ENCODE assay signal across 1 cellular context in the genomic region with DNA sequence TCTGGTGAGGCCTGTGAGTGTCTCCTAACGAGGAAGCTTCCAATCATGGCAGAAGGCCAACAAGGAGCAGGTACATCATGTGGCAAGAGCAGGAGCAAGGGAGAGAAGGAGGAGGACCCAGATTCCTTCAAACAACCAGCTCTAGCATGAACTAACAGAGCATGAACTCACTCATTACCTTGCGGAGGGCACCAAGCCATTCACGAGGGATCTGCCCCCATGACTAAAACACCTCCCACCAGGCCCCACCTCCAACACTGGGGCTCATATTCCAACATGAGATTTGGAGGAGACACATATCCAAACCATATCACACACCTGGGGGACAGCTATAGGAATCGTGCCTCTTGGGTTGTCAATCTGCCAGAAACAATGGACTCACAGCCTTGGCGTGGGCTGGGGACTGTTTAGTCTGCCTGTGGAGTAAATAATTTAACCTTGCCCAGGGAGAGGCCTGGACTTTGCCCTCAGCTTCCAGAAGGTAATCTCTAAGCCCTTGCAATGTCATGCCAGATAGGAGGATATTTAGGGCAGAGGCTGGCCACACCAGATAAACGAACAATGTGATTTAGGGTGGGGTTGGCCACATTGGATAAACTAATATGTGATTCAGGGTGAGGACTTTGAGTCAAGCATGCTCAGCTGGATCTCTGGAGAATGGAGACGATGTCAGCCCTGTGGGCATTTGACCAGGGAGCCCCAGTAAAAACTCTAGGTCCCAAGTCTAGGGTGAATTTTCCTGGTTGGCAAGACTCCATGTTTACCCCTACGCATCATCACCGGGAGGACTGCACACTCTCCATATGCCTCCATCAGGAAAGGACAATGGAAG.
TF ChIP-seq lines count a peak whose summit lies in the region.

No MANE protein-coding gene starts in this region.

TF ChIP-seq in WTC11, 78 proteins besides CTCF, POLR2A, EP300 and RAD21 (continued from another document):
- no peak for TF ChIP-seq ARID4B (CRISPR knock-in tag; IDR thresholded peaks at IDR 0.05; ENCODE audit: borderline replicate concordance)
- no peak for TF ChIP-seq TP53 (CRISPR knock-in tag; IDR thresholded peaks at IDR 0.05)
- TF ChIP-seq, protein P1, sequence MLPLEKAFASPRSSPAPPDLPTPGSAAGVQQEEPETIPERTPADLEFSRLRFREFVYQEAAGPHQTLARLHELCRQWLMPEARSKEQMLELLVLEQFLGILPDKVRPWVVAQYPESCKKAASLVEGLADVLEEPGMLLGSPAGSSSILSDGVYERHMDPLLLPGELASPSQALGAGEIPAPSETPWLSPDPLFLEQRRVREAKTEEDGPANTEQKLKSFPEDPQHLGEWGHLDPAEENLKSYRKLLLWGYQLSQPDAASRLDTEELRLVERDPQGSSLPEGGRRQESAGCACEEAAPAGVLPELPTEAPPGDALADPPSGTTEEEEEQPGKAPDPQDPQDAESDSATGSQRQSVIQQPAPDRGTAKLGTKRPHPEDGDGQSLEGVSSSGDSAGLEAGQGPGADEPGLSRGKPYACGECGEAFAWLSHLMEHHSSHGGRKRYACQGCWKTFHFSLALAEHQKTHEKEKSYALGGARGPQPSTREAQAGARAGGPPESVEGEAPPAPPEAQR (CRISPR knock-in tag; IDR thresholded peaks at IDR 0.05): no peak
- no peak for TF ChIP-seq NR2C2 (CRISPR knock-in tag; IDR thresholded peaks at IDR 0.05)
- no peak for TF ChIP-seq ESRRA (CRISPR knock-in tag; IDR thresholded peaks at IDR 0.05; ENCODE audit: borderline replicate concordance)
- TF ChIP-seq E2F1 (CRISPR knock-in tag; IDR thresholded peaks at IDR 0.05): no peak
- no peak for TF ChIP-seq ELF4 (CRISPR knock-in tag; IDR thresholded peaks at IDR 0.05; ENCODE audit: low read depth)
- no peak for TF ChIP-seq ZNF138 (CRISPR knock-in tag; conservative IDR thresholded peaks at IDR 0.05)
